ENCODE assay signal across 9 cellular contexts in genomic region chr1:39270368-39270767, GRCh38.
DNase-seq lines count a peak whose midpoint lies in the region; ATAC-seq and TF ChIP-seq lines count a peak whose summit lies in the region.
"Had no signal": no experiment of that assay in that cellular context is flagged by ENCODE, and none has a peak within 500 bp of the region (broad histone marks: within the 10 kb centered on the region; RNA-seq: fewer than 3 reads in every experiment).

No MANE protein-coding gene starts in this region.

- H3K27me3 ChIP-seq in BLaER1 treated with 17β-estradiol and CSF1 and Interleukin-3, amounts not matched to agents 10 nM and 100 nM = no peaks in the 10 kb centered on the region
- H3K27me3 ChIP-seq in IMR-90 (ENCODE audit: control insufficient read depth, insufficient read depth, low read length) (no peaks in the 10 kb centered on the region), neuron (ENCODE audit: insufficient read depth, low read length) (no peaks in the 10 kb centered on the region)

- intact Hi-C loops in IMR-90 (cut with micrococcal nuclease) = no loop called here

- peak overlapping the region; percentile 58; the same call in 1 of the 2 replicates for H4K91ac ChIP-seq in IMR-90 (ENCODE audit: insufficient read depth, low read depth, low read length)

- peak overlapping the region; percentile 66; the same call in 2 of the 3 replicates for H2BK15ac ChIP-seq in IMR-90 (ENCODE audit: low read depth, low read length)

- no peak for ATAC-seq in IMR-90 (ENCODE audit: low read depth)

- 0 out of 2 replicates have a peak overlapping the region, but pooled peaks have one; percentile 18 for H3K56ac ChIP-seq in IMR-90 (ENCODE audit: extremely low read depth, insufficient read depth, low read length)

- H3K9me3 ChIP-seq in BLaER1 treated with 17β-estradiol and CSF1 and Interleukin-3, amounts not matched to agents 10 nM and 100 nM (replicated peaks in 1 of 11) = no peaks in the 10 kb centered on the region
- H3K9me3 ChIP-seq in IMR-90 (ENCODE audit: control insufficient read depth, insufficient read depth, low read length) (no peaks in the 10 kb centered on the region), neuron (ENCODE audit: low read length) (no peaks in the 10 kb centered on the region)

- no peak overlapping the region for H2AK9ac ChIP-seq in IMR-90 (replicated peaks; ENCODE audit: low read depth, low read length, poor library complexity)

- no peak for TF ChIP-seq POLR2A in IMR-90 (IDR thresholded peaks at IDR 0.05; ENCODE audit: low read depth, low read length)

- DNase-seq in IMR-90 (no peak), choroid plexus epithelial cell (ENCODE audit: low read depth) (no peak), UCSD-AML1 (lab: John Stamatoyannopoulos, UW; ENCODE audit: unreplicated experiment) (no peak), HuH-7.5 (ENCODE audit: low spot score) (no peak), epidermal melanocyte (ENCODE audit: insufficient read length, low spot score) (no peak)
- DNase-seq in effector CD8-positive, alpha-beta T cell (lab: John Stamatoyannopoulos, UW) = no peak
- DNase-seq: NCI-H2171 had no signal

- peak overlapping the region; percentile 78 for H3K18ac ChIP-seq in IMR-90 (ENCODE audit: low read depth, low read length)

- peaks cover 65 to 95% (median 80%) of the 10 kb centered on the region in 10 experiments for H3K4me1 ChIP-seq in BLaER1 treated with 17β-estradiol and CSF1 and Interleukin-3, amounts not matched to agents 10 nM and 100 nM
- H3K4me1 ChIP-seq in IMR-90 (ENCODE audit: control insufficient read depth, insufficient read depth, low read length) (peaks cover 19% of the 10 kb centered on the region), neuron (ENCODE audit: insufficient read depth, low read length) (peaks cover 56% of the 10 kb centered on the region)

- CTCF ChIA-PET in IMR-90 (lab: Yijun Ruan, JAX) = no interaction called here

- H2BK5ac ChIP-seq in IMR-90 (ENCODE audit: low read depth, low read length, poor library complexity, severe bottlenecking) = peak overlapping the region; percentile 59

- in situ Hi-C loops in IMR-90 (cut with MboI; ENCODE audit: low sequenced_read_pairs) = no loop called here

- peaks cover 12 to 99% (median 40%) of the 10 kb centered on the region in 11 experiments; a peak in 17 of 22 replicates for H4K20me1 ChIP-seq in BLaER1 treated with 17β-estradiol and CSF1 and Interleukin-3, amounts not matched to agents 10 nM and 100 nM
- H4K20me1 ChIP-seq in IMR-90 (ENCODE audit: insufficient read depth, low read length) = peaks cover 80% of the 10 kb centered on the region

- no peak overlapping the region; the same call in 1 of the 2 replicates for H4K5ac ChIP-seq in IMR-90 (ENCODE audit: low read depth, low read length)

- H2AFZ ChIP-seq in IMR-90 (replicated peaks; ENCODE audit: low read length, poor library complexity) = no peak overlapping the region
- H2AFZ ChIP-seq in neuron (ENCODE audit: low read depth, low read length) = no peak overlapping the region

- H3K4me2 ChIP-seq in BLaER1 treated with 17β-estradiol and CSF1 and Interleukin-3, amounts not matched to agents 10 nM and 100 nM = peak overlapping the region; percentile 75 to 99 (median 95)
- peak overlapping the region; percentile 65 for H3K4me2 ChIP-seq in IMR-90 (ENCODE audit: low read depth, low read length)

- H3K27ac ChIP-seq in BLaER1 treated with 17β-estradiol and CSF1 and Interleukin-3, amounts not matched to agents 10 nM and 100 nM = peak overlapping the region in 8 of 11 experiments; percentile 73 to 91 (median 84); a peak in 19 of 22 replicates
- H3K27ac ChIP-seq in IMR-90 (ENCODE audit: insufficient read depth, low read length) = peak overlapping the region; percentile 13; the same call in 1 of the 2 replicates

- peaks cover 0 to 30% (median 9%) of the 10 kb centered on the region in 11 experiments; a peak in 14 of 22 replicates for H3K36me3 ChIP-seq in BLaER1 treated with 17β-estradiol and CSF1 and Interleukin-3, amounts not matched to agents 10 nM and 100 nM
- H3K36me3 ChIP-seq in IMR-90 (ENCODE audit: control insufficient read depth, insufficient read depth, low read length) (peaks cover 5% of the 10 kb centered on the region), neuron (ENCODE audit: insufficient read depth, low read length) (no peaks in the 10 kb centered on the region)

- peak overlapping the region; percentile 55; the same call in 1 of the 2 replicates for H2BK120ac ChIP-seq in IMR-90 (ENCODE audit: low read depth, low read length)

- TF ChIP-seq CTCF in IMR-90 (conservative IDR thresholded peaks at IDR 0.05; ENCODE audit: low read depth, low read length) (no peak), choroid plexus epithelial cell (conservative IDR thresholded peaks at IDR 0.05; ENCODE audit: low read depth, low read length) (no peak)

- BruUV-seq in IMR-90 (replicated peaks; lab: Mats Ljungman, UMichigan) = no TSS peak

- peak overlapping the region in 7 of 10 experiments; percentile 45 to 60 (median 55); a peak in 14 of 20 replicates for H3K4me3 ChIP-seq in BLaER1 treated with 17β-estradiol and CSF1 and Interleukin-3, amounts not matched to agents 10 nM and 100 nM
- H3K4me3 ChIP-seq in IMR-90 (ENCODE audit: insufficient read depth, low read depth, low read length) = no peak overlapping the region
- peak overlapping the region; percentile 15 for H3K4me3 ChIP-seq in choroid plexus epithelial cell (ENCODE audit: low read depth, low read length)
- peak overlapping the region; percentile 13 for H3K4me3 ChIP-seq in neuron (ENCODE audit: low read length)

- peak overlapping the region; percentile 19 to 67; a peak in 3 of 4 replicates for H4K8ac ChIP-seq in IMR-90 (ENCODE audit: low read depth in 2 of 2, low read length in 2 of 2)

- peaks cover 35 to 77% of the 10 kb centered on the region in 2 experiments for H3K79me1 ChIP-seq in IMR-90 (ENCODE audit: low read depth in 1 of 2, low read length in 2 of 2)

- POLR2A ChIA-PET in IMR-90 (lab: Charles Lee; ENCODE audit: unreplicated experiment) = no interaction called here

- peak overlapping the region; percentile 78 for H3K4ac ChIP-seq in IMR-90 (ENCODE audit: low read depth, low read length)

- H2AK5ac ChIP-seq in IMR-90 (ENCODE audit: low read depth, low read length) = peak overlapping the region; percentile 77

- peak overlapping the region in 7 of 11 experiments; percentile 63 to 83 (median 78); a peak in 14 of 22 replicates for H3K9ac ChIP-seq in BLaER1 treated with 17β-estradiol and CSF1 and Interleukin-3, amounts not matched to agents 10 nM and 100 nM
- peak overlapping the region; percentile 24; the same call in 1 of the 2 replicates for H3K9ac ChIP-seq in IMR-90 (ENCODE audit: low read depth, low read length)

- peak overlapping the region; percentile 91; the same call in 1 of the 2 replicates for H3K23ac ChIP-seq in IMR-90 (ENCODE audit: low read depth, low read length)

- H3K9me1 ChIP-seq in IMR-90 (ENCODE audit: insufficient read depth, low read length) = peaks cover 31% of the 10 kb centered on the region

- H3K14ac ChIP-seq in IMR-90 (replicated peaks; ENCODE audit: low read depth, low read length) = peak overlapping the region; percentile 77

- no peak for TF ChIP-seq RAD21 in IMR-90 (IDR thresholded peaks at IDR 0.05; ENCODE audit: low read length)

- dilution Hi-C loops in IMR-90 (cut with HindIII; ENCODE audit: low sequenced_read_pairs, unreplicated experiment) = no loop called here

- H2BK20ac ChIP-seq in IMR-90 (ENCODE audit: low read depth, low read length) = peak overlapping the region; percentile 72; the same call in 1 of the 2 replicates

TF ChIP-seq in IMR-90, 13 proteins besides CTCF, POLR2A, EP300 and RAD21:
- TF ChIP-seq MAZ (IDR thresholded peaks at IDR 0.05; ENCODE audit: borderline replicate concordance, low read depth, low read length) (no peak), USF2 (IDR thresholded peaks at IDR 0.05; ENCODE audit: low read depth, low read length) (no peak), FOS (IDR thresholded peaks at IDR 0.05; ENCODE audit: low read depth, low read length) (no peak), CEBPB (IDR thresholded peaks at IDR 0.05; ENCODE audit: low read depth, low read length) (no peak), CHD1 (IDR thresholded peaks at IDR 0.05; ENCODE audit: low read depth, low read length) (no peak)
